In genomic region chr17:63698381-63698885, GRCh38 we compare ENCODE assay signal across 8 cellular contexts. TPM values are rescaled to one million over a fixed set of nuclear protein-coding genes. Genes with fewer than 3 reads are reported as not detected.
DNase-seq lines count a peak whose midpoint lies in the region; ATAC-seq, FAIRE-seq and TF ChIP-seq lines count a peak whose summit lies in the region.

No MANE protein-coding gene starts in this region.

- H3K4me3 Mint-ChIP-seq in activated T-cell treated with anti-CD3 and anti-CD28 coated beads, Interleukin-2, amount 50 U/mL, for 24 hours = peak overlapping the region; percentile 85

- peak overlapping the region in 1 of 2 donors; percentile 38 for H3K27ac ChIP-seq in thoracic aorta

- H3K9me3 Mint-ChIP-seq in activated T-cell treated with anti-CD3 and anti-CD28 coated beads, Interleukin-2, amount 50 U/mL, for 24 hours = no peaks in the 10 kb centered on the region

- H3K27me3 Mint-ChIP-seq in activated T-cell treated with anti-CD3 and anti-CD28 coated beads, Interleukin-2, amount 50 U/mL, for 24 hours = no peaks in the 10 kb centered on the region

- ATAC-seq in left colon = peak; percentile 15
- ATAC-seq in thoracic aorta (ENCODE audit: insufficient number of reproducible peaks, low FRiP score, low read depth) = no peak

- peak overlapping the region; percentile 78 for H3K4me3 ChIP-seq in thoracic aorta

- peaks cover 11 to 24% of the 10 kb centered on the region in 2 donors for H3K4me1 ChIP-seq in thoracic aorta (ENCODE audit: control insufficient read depth in 1 of 2, low read depth in 2 of 2)

- peaks cover 72% of the 10 kb centered on the region for H3K36me3 Mint-ChIP-seq in activated T-cell treated with anti-CD3 and anti-CD28 coated beads, Interleukin-2, amount 50 U/mL, for 24 hours (ENCODE audit: low read depth)

- peak; percentile 69 for DNase-seq in activated T-cell treated with anti-CD3 and anti-CD28 coated beads, Interleukin-2, amount 50 U/mL, for 24 hours
- DNase-seq in activated T-cell treated with anti-CD3 and anti-CD28 coated beads for 4 hours (no peak), activated gamma-delta T cell (lab: John Stamatoyannopoulos, UW) (peak; percentile 24), left colon (peak in 1 of 2 donors; percentile 36), thoracic aorta (ENCODE audit: low spot score) (no peak), RCC 7860 (ENCODE audit: low spot score) (no peak), DMS114 treated with DMSO at 0.1 percent for 48 hours (lab: John Stamatoyannopoulos, UW; ENCODE audit: unreplicated experiment) (no peak), HUDEP-2 (lab: John Stamatoyannopoulos, UW; ENCODE audit: unreplicated experiment in 76 of 76) (no peak)

- peaks cover 71% of the 10 kb centered on the region for H3K4me1 Mint-ChIP-seq in activated T-cell treated with anti-CD3 and anti-CD28 coated beads, Interleukin-2, amount 50 U/mL, for 24 hours (ENCODE audit: low read depth)

- intact Hi-C loops in left colon (cut with DNase I, micrococcal nuclease) = no loop called here

- H3K9me3 ChIP-seq in thoracic aorta = no peaks in the 10 kb centered on the region

- no peak for TF ChIP-seq CTCF in thoracic aorta (IDR thresholded peaks at IDR 0.05)

- H3K36me3 ChIP-seq in thoracic aorta = peaks cover 21% of the 10 kb centered on the region

- no peak for FAIRE-seq in RCC 7860 (lab: Jason Lieb, UNC)

- no peaks in the 10 kb centered on the region for H3K27me3 ChIP-seq in thoracic aorta (replicated peaks; ENCODE audit: insufficient read depth)

- peak overlapping the region; percentile 94 for H3K27ac Mint-ChIP-seq in activated T-cell treated with anti-CD3 and anti-CD28 coated beads, Interleukin-2, amount 50 U/mL, for 24 hours

RNA-seq across cellular contexts. Expression of gene LIMD2, which starts 1.5 kb away (rescaled TPM):
- total RNA-seq in left colon (1 to 10 TPM; 3.7 to 8.5 TPM), thoracic aorta (10 to 100 TPM; 26.2 to 29.6 TPM)

RNA-seq across cellular contexts. Expression of gene STRADA, which starts 43.2 kb away (rescaled TPM):
- total RNA-seq in left colon (10 to 100 TPM; 18.8 to 21.2 TPM), thoracic aorta (10 to 100 TPM; 40.9 to 62.2 TPM)

Comparison
In these comparisons a context has a peak if more than half of its experiments do, and no peak if none do; other contexts are left out.
1. DNase-seq: peak in activated T-cell treated with anti-CD3 and anti-CD28 coated beads, Interleukin-2, amount 50 U/mL, for 24 hours (single experiment) and activated gamma-delta T cell (single experiment); none in activated T-cell treated with anti-CD3 and anti-CD28 coated beads for 4 hours (single experiment), thoracic aorta (single experiment), RCC 7860 (single experiment), DMS114 treated with DMSO at 0.1 percent for 48 hours (single experiment) and HUDEP-2 (0 of 76).